Comparison of ENCODE assay signal across 1 cellular context in the genomic region with DNA sequence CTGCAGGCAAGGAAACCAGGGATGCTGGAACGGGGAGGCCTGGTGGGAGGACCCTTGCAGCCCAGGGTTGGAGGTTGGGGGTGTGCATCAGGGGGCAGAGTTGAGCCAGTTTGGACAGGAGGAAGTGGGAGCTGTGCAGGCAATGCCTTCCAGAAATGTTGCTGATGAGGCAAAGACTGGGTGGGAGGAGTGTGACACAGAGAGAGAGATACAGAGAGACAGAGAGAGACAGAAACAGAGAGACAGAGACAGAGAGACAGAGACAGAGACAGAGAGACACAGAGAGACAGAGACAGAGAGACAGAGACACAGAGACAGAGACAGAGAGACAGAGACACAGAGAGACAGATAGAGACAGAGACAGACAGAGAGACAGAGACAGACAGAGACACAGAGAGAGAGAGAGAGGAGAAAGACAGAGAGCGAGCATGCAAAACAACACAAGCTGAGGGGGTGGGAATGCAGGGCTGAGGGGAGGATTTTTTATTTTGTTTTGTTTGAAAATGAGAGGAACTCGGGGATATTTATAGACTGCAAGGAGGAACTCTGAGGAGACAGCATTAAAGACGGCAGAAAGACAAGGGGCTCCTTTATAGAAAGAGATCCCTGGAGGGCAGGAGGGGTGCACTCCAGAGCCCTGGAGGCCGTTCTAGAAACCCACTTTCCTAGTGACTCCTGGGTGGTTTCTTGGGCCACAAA.
TF ChIP-seq lines count a peak whose summit lies in the region.

No MANE protein-coding gene starts in this region.

TF ChIP-seq in SK-N-SH treated with all-trans-retinoic acid at 6 μM for 48 hours, 23 proteins besides CTCF, POLR2A, EP300 and RAD21 (continued from another document):
- TF ChIP-seq, protein P1, sequence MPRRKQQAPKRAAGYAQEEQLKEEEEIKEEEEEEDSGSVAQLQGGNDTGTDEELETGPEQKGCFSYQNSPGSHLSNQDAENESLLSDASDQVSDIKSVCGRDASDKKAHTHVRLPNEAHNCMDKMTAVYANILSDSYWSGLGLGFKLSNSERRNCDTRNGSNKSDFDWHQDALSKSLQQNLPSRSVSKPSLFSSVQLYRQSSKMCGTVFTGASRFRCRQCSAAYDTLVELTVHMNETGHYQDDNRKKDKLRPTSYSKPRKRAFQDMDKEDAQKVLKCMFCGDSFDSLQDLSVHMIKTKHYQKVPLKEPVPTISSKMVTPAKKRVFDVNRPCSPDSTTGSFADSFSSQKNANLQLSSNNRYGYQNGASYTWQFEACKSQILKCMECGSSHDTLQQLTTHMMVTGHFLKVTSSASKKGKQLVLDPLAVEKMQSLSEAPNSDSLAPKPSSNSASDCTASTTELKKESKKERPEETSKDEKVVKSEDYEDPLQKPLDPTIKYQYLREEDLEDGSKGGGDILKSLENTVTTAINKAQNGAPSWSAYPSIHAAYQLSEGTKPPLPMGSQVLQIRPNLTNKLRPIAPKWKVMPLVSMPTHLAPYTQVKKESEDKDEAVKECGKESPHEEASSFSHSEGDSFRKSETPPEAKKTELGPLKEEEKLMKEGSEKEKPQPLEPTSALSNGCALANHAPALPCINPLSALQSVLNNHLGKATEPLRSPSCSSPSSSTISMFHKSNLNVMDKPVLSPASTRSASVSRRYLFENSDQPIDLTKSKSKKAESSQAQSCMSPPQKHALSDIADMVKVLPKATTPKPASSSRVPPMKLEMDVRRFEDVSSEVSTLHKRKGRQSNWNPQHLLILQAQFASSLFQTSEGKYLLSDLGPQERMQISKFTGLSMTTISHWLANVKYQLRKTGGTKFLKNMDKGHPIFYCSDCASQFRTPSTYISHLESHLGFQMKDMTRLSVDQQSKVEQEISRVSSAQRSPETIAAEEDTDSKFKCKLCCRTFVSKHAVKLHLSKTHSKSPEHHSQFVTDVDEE (CRISPR knock-in tag; IDR thresholded peaks at IDR 0.05) = no peak
- TF ChIP-seq GLIS3 (CRISPR knock-in tag; IDR thresholded peaks at IDR 0.05) (no peak), RARB (CRISPR knock-in tag; IDR thresholded peaks at IDR 0.05) (no peak), ESRRG (CRISPR knock-in tag; IDR thresholded peaks at IDR 0.05) (no peak), ARNTL (CRISPR knock-in tag; IDR thresholded peaks at IDR 0.05; ENCODE audit: borderline replicate concordance, low read depth) (no peak), TOX (CRISPR knock-in tag; IDR thresholded peaks at IDR 0.05; ENCODE audit: borderline replicate concordance) (no peak)
